In the genomic region with DNA sequence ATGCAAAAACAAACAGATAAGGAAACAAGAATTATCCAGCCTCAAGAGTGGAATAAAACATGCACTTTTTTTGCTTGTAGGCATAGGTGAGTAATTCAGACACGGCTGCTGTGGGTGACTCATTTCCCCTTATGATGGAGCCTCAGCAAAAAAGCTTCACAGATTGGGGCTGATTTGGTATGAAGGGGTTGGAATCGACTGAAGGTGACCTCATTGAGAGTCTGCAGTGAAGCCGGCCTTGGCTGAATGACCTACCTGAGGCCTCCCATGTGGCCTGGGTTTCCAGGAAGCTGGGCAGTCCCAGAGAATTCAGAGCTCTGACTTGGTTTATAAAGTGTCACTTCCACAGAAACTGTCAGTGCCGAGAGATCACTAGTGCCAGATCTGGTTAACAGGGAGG, we compare ENCODE assay signal across 8 cellular contexts. TPM values are rescaled to one million over a fixed set of nuclear protein-coding genes. Genes with fewer than 3 reads are reported as not detected.
A peak's percentile ranks its signal among the peaks of the same experiment; 100 is the strongest.
DNase-seq lines count a peak whose midpoint lies in the region; ATAC-seq and TF ChIP-seq lines count a peak whose summit lies in the region.

No MANE protein-coding gene starts in this region.

- ATAC-seq in Right ventricle myocardium superior (ENCODE audit: poor library complexity): no peak

- intact Hi-C loops in Right ventricle myocardium superior (cut with DNase I): no loop called here

- H3K4me3 ChIP-seq in foreskin fibroblast (ENCODE audit: low read depth in 1 of 2, low read length in 2 of 2): no peak overlapping the region

- TF ChIP-seq CTCF in foreskin fibroblast (IDR thresholded peaks at IDR 0.05; ENCODE audit: low read depth, low read length): no peak

- peak; percentile 45 for DNase-seq in stimulated activated naive CD4-positive, alpha-beta T cell treated with Interleukin-2 at 50 U/mL for 16 hours (lab: John Stamatoyannopoulos, UW)
- DNase-seq in stimulated activated naive CD4-positive, alpha-beta T cell (lab: John Stamatoyannopoulos, UW): no peak
- DNase-seq in activated CD8-positive, alpha-beta memory T cell treated with anti-CD3 and anti-CD28 coated beads for 4 hours (ENCODE audit: low read depth in 2 of 2): peak; percentile 4 to 15
- DNase-seq in foreskin fibroblast (peak; percentile 52 to 68), T1000 (lab: John Stamatoyannopoulos, UW) (no peak), GDM1 (lab: John Stamatoyannopoulos, UW) (no peak), HuH-7.5 (ENCODE audit: low spot score) (no peak), Right ventricle myocardium superior (no peak)

RNA-seq across cellular contexts. Expression of a gene that starts 34.2 kb away (rescaled TPM):
- total RNA-seq in Right ventricle myocardium superior: not detected

Comparison
In these comparisons a context has a peak if more than half of its experiments do, and no peak if none do; other contexts are left out.
1. DNase-seq: peak in stimulated activated naive CD4-positive, alpha-beta T cell treated with Interleukin-2 at 50 U/mL for 16 hours (single experiment), activated CD8-positive, alpha-beta memory T cell treated with anti-CD3 and anti-CD28 coated beads for 4 hours (2 of 2) and foreskin fibroblast (2 of 2); none in stimulated activated naive CD4-positive, alpha-beta T cell (0 of 6), T1000 (single experiment), GDM1 (single experiment), HuH-7.5 (single experiment) and Right ventricle myocardium superior (single experiment).